In the genomic region with DNA sequence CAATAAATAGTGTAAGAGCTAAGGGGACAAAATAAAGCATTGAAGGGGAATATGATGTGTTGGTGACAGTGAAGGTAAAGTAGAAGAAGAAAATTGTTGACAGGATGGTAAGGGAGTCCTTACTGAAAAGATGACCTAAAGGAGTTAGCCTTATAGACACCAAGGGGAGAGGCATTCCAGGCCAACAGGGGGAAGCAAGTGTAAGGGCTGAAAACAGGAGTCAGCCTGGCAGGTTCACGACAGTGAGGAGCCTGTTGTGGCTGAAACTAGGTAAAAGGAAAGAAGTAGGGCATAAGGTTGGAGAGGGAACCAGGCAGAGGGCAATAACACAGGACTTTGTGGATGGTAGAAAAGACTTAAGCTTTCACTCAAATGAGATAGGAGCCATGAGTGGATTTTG, we compare ENCODE assay signal across 8 cellular contexts. TPM values are rescaled to one million over a fixed set of nuclear protein-coding genes. Genes with fewer than 3 reads are reported as not detected.
"Had no signal": no experiment of that assay in that cellular context is flagged by ENCODE, and none has a peak within 500 bp of the region (broad histone marks: within the 10 kb centered on the region; RNA-seq: fewer than 3 reads in every experiment).

No MANE protein-coding gene starts in this region.

- H3K4me3 ChIP-seq: GM23248 had no signal

- H2AFZ ChIP-seq: GM23248 had no signal

- ATAC-seq: HepG2 had no signal

- H3K27ac Mint-ChIP-seq: IgD-negative memory B cell had no signal

- H3K4me3 Mint-ChIP-seq: H9, IgD-negative memory B cell had no signal

- H3K9ac ChIP-seq: GM23248 had no signal

- H3K27ac ChIP-seq: GM23248, HL-60 had no signal

- H3K36me3 Mint-ChIP-seq: IgD-negative memory B cell had no signal

- DNase-seq: GM23248, H9, HCEC 1CT, KBM-7 had no signal

- H3K27me3 Mint-ChIP-seq: IgD-negative memory B cell had no signal

- H3K4me1 Mint-ChIP-seq: IgD-negative memory B cell had no signal

RNA-seq across cellular contexts. Expression of gene PNLIPRP3, which starts 34.0 kb away (rescaled TPM):
- total RNA-seq: GM23248, H4, H9, HepG2 had no signal
- polyA plus RNA-seq: GM23248, HepG2, IgD-negative memory B cell had no signal
